In genomic region chr14:22977434-22977683, GRCh38 we compare ENCODE assay signal across 1 cellular context.
TF ChIP-seq lines count a peak whose summit lies in the region.

No MANE protein-coding gene starts in this region.

TF ChIP-seq in GM23338, 12 proteins besides CTCF, POLR2A, EP300 and RAD21 (continued from another document):
- TF ChIP-seq ZNF462 (CRISPR knock-in tag; IDR thresholded peaks at IDR 0.05) (no peak), EZH2phosphoT487 (IDR thresholded peaks at IDR 0.05; ENCODE audit: unreplicated experiment) (no peak), NANOG (IDR thresholded peaks at IDR 0.05; ENCODE audit: borderline replicate concordance) (no peak), REST (IDR thresholded peaks at IDR 0.05; ENCODE audit: unreplicated experiment) (no peak)
